8 cellular contexts compared by ENCODE assay signal in genomic region chr1:186375152-186375928, GRCh38. TPM values are rescaled to one million over a fixed set of nuclear protein-coding genes. Genes with fewer than 3 reads are reported as not detected.
DNase-seq lines count a peak whose midpoint lies in the region; ATAC-seq and TF ChIP-seq lines count a peak whose summit lies in the region.

TSS of gene ODR4 (plus strand) at chr1:186375838. CDS start at chr1:186379786, 3,948 bp downstream.
TSS of gene TPR (minus strand) at chr1:186375253. CDS start at chr1:186375028, 225 bp downstream.

- no peaks in the 10 kb centered on the region for H3K9me3 Mint-ChIP-seq in nephron
- H3K9me3 Mint-ChIP-seq in stimulated activated naive CD8-positive, alpha-beta T cell treated with anti-CD3 and anti-CD28 coated beads, Interleukin-15, amount 100 ng/mL, for 72 hours, result no peaks in the 10 kb centered on the region

- no peaks in the 10 kb centered on the region for H3K4me1 Mint-ChIP-seq in nephron
- peaks cover 41% of the 10 kb centered on the region for H3K4me1 Mint-ChIP-seq in stimulated activated naive CD8-positive, alpha-beta T cell treated with anti-CD3 and anti-CD28 coated beads, Interleukin-15, amount 100 ng/mL, for 72 hours

- H3K36me3 Mint-ChIP-seq in nephron (ENCODE audit: low read depth), result peaks cover 29% of the 10 kb centered on the region

- peak within 1 kb of the TSS; percentile 98 to 100 (median 99) for H3K27ac Mint-ChIP-seq in nephron
- peak within 1 kb of the TSS; percentile 98 to 99 for H3K27ac Mint-ChIP-seq in stimulated activated naive CD8-positive, alpha-beta T cell treated with anti-CD3 and anti-CD28 coated beads, Interleukin-15, amount 100 ng/mL, for 72 hours

- peak; percentile 92 for ATAC-seq in stimulated activated naive CD8-positive, alpha-beta T cell treated with anti-CD3 and anti-CD28 coated beads, Interleukin-15, amount 100 ng/mL, for 72 hours

- H3K4me3 Mint-ChIP-seq in nephron, result peak within 1 kb of the TSS; percentile 99 to 100 (median 100)
- H3K4me3 Mint-ChIP-seq in stimulated activated naive CD8-positive, alpha-beta T cell treated with anti-CD3 and anti-CD28 coated beads, Interleukin-15, amount 100 ng/mL, for 72 hours, result peak within 1 kb of the TSS; percentile 83 to 99

- peak within 1 kb of the TSS; percentile 87 for H3K4me3 ChIP-seq in fibroblast of pulmonary artery (replicated peaks; ENCODE audit: low read depth, low read length)

- peak; percentile 100 for DNase-seq in ELF-1 (ENCODE audit: low read depth, low spot score)
- peak; percentile 98 for DNase-seq in H4 (ENCODE audit: low spot score)
- peak; percentile 98 for DNase-seq in LoVo (ENCODE audit: low spot score)
- DNase-seq in activated effector memory CD4-positive, alpha-beta T cell treated with Interleukin-2 at 50 U/mL for 16 hours, result peak; percentile 93
- DNase-seq in fibroblast of pulmonary artery (ENCODE audit: low read depth), result peak; percentile 100
- DNase-seq in stimulated activated naive CD8-positive, alpha-beta T cell treated with anti-CD3 and anti-CD28 coated beads, Interleukin-15, amount 100 ng/mL, for 72 hours, result peak; percentile 96 to 97

- peak; percentile 85 for TF ChIP-seq POLR2A in Raji (IDR thresholded peaks at IDR 0.05; ENCODE audit: insufficient read depth, low read depth, low read length)

- H3K27me3 Mint-ChIP-seq in nephron (ENCODE audit: low read depth), result no peaks in the 10 kb centered on the region
- no peaks in the 10 kb centered on the region for H3K27me3 Mint-ChIP-seq in stimulated activated naive CD8-positive, alpha-beta T cell treated with anti-CD3 and anti-CD28 coated beads, Interleukin-15, amount 100 ng/mL, for 72 hours

- TF ChIP-seq CTCF in fibroblast of pulmonary artery (IDR thresholded peaks at IDR 0.05; ENCODE audit: low read length, missing control alignments) (peak; percentile 78), nephron (IDR thresholded peaks at IDR 0.05; ENCODE audit: unreplicated experiment in 3 of 3) (peak; percentile 85 to 95 (median 89))

RNA-seq across cellular contexts. Expression of gene ODR4, which starts in this region (rescaled TPM):
- 6.8 and 12.4 TPM in 2 replicates for total RNA-seq in H4 (2014; rRNA removed; shearing (Covaris generic))

RNA-seq across cellular contexts. Expression of gene TPR, which starts in this region (rescaled TPM):
- total RNA-seq in H4 (2014; rRNA removed; shearing (Covaris generic)), result 16.2 and 30.3 TPM in 2 replicates

Comparison
In these comparisons a context has a peak if more than half of its experiments do, and no peak if none do; other contexts are left out.
1. Peak in every context shown above with its lines: DNase-seq, ATAC-seq and H3K4me3 ChIP-seq.